8 cellular contexts compared by ENCODE assay signal in the genomic region with DNA sequence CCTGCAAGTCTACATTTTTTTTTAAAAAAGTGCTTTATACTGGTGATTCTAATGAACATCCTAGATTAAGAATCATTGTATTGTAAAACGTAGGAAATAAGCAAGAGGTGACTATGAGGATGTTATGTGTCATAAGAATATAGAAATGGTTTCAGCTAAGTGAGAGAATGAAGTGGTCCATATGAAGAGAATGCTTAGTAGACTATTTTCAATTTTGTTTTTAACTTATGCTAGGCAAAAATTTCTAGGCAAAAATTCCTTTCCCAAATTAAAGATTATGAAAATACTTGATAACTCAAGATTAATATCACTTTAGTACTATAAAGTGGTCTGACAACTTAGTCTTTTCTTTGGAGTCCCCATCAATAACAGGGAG. TPM values are rescaled to one million over a fixed set of nuclear protein-coding genes. Genes with fewer than 3 reads are reported as not detected.
DNase-seq lines count a peak whose midpoint lies in the region; TF ChIP-seq lines count a peak whose summit lies in the region.

No MANE protein-coding gene starts in this region.

- TF ChIP-seq EP300 in neural cell (conservative IDR thresholded peaks at IDR 0.05; ENCODE audit: poor library complexity, severe bottlenecking), result no peak

- H3K9ac ChIP-seq in BLaER1 treated with 17β-estradiol and CSF1 and Interleukin-3, amounts not matched to agents 10 nM and 100 nM, result peak overlapping the region; percentile 66 to 83 (median 77); a peak in 19 of 22 replicates
- H3K9ac ChIP-seq in MM.1S (ENCODE audit: low read length) (peak overlapping the region; percentile 65; the same call in 1 of the 2 replicates), duodenal mucosa (ENCODE audit: low read depth in 1 of 2, low read length in 2 of 2) (peak overlapping the region; percentile 57 to 78), neural cell (ENCODE audit: low read length) (no peak overlapping the region)

- H3K9me2 ChIP-seq in MM.1S (replicated peaks; ENCODE audit: insufficient read depth, low read length) (no peaks in the 10 kb centered on the region), neural cell (ENCODE audit: insufficient read depth, low read length) (no peaks in the 10 kb centered on the region)

- H3F3A ChIP-seq in MM.1S (ENCODE audit: insufficient read depth, low read length), result no peaks in the 10 kb centered on the region
- no peaks in the 10 kb centered on the region for H3F3A ChIP-seq in neural cell (ENCODE audit: insufficient read depth, low read length, poor library complexity, severe bottlenecking)

- no peaks in the 10 kb centered on the region; a peak in 1 of 22 replicates for H3K36me3 ChIP-seq in BLaER1 treated with 17β-estradiol and CSF1 and Interleukin-3, amounts not matched to agents 10 nM and 100 nM
- no peaks in the 10 kb centered on the region for H3K36me3 ChIP-seq in MM.1S (replicated peaks; ENCODE audit: insufficient read depth, low read length)
- no peaks in the 10 kb centered on the region for H3K36me3 ChIP-seq in duodenal mucosa (ENCODE audit: control insufficient read depth in 1 of 2, insufficient read depth in 2 of 2, low read length in 2 of 2)
- no peaks in the 10 kb centered on the region for H3K36me3 ChIP-seq in neural cell (ENCODE audit: insufficient read depth, low read length)

- no peak for TF ChIP-seq CTCF in MM.1S (IDR thresholded peaks at IDR 0.05; ENCODE audit: low read length)
- TF ChIP-seq CTCF in neural cell (IDR thresholded peaks at IDR 0.05; ENCODE audit: poor library complexity, severe bottlenecking), result no peak

- DNase-seq in MM.1S (no peak), mesenteric fat pad (ENCODE audit: low spot score) (no peak), NOMO-1 treated with DMSO at 0.1 percent for 48 hours (lab: John Stamatoyannopoulos, UW; ENCODE audit: unreplicated experiment) (no peak), NCI-H2196 (lab: John Stamatoyannopoulos, UW; ENCODE audit: unreplicated experiment) (no peak)
- no peak for DNase-seq in stimulated activated CD4-positive, alpha-beta T cell treated with anti-CD3 and anti-CD28 coated beads, Interleukin-1b, Interleukin-23, amount 100 ng/mL, for 48 hours

- peaks cover 0 to 25% (median 16%) of the 10 kb centered on the region in 11 experiments; a peak in 14 of 22 replicates for H3K9me3 ChIP-seq in BLaER1 treated with 17β-estradiol and CSF1 and Interleukin-3, amounts not matched to agents 10 nM and 100 nM (replicated peaks in 1 of 11)
- H3K9me3 ChIP-seq in MM.1S (replicated peaks; ENCODE audit: insufficient read depth, low read length) (no peaks in the 10 kb centered on the region), duodenal mucosa (ENCODE audit: control insufficient read depth in 1 of 2, low read length in 2 of 2) (no peaks in the 10 kb centered on the region), neural cell (ENCODE audit: low read length) (no peaks in the 10 kb centered on the region)

- H4K20me1 ChIP-seq in BLaER1 treated with 17β-estradiol and CSF1 and Interleukin-3, amounts not matched to agents 10 nM and 100 nM, result no peaks in the 10 kb centered on the region
- no peaks in the 10 kb centered on the region for H4K20me1 ChIP-seq in MM.1S (ENCODE audit: insufficient read depth, low read length)
- H4K20me1 ChIP-seq in neural cell (ENCODE audit: insufficient read depth), result no peaks in the 10 kb centered on the region

- H3K4me3 ChIP-seq in BLaER1 treated with 17β-estradiol and CSF1 and Interleukin-3, amounts not matched to agents 10 nM and 100 nM, result peak overlapping the region; percentile 57 to 76 (median 68)
- peak overlapping the region; percentile 71 for H3K4me3 ChIP-seq in MM.1S (ENCODE audit: low read length)
- peak overlapping the region; percentile 71 to 75 for H3K4me3 ChIP-seq in duodenal mucosa (ENCODE audit: low read depth in 1 of 2, low read length in 2 of 2)
- peak overlapping the region; percentile 46 for H3K4me3 ChIP-seq in neural cell (ENCODE audit: low read length)

- TF ChIP-seq RAD21 in neural cell (conservative IDR thresholded peaks at IDR 0.05), result no peak

- H3K27ac ChIP-seq in BLaER1 treated with 17β-estradiol and CSF1 and Interleukin-3, amounts not matched to agents 10 nM and 100 nM, result peak overlapping the region in 5 of 11 experiments; percentile 56 to 77 (median 67); a peak in 10 of 22 replicates
- H3K27ac ChIP-seq in MM.1S (ENCODE audit: low read length) (no peak overlapping the region), duodenal mucosa (ENCODE audit: low read depth, low read length) (no peak overlapping the region), neural cell (ENCODE audit: low read length) (no peak overlapping the region)

- H2AFZ ChIP-seq in MM.1S (ENCODE audit: low read length) (peak overlapping the region; percentile 75), neural cell (ENCODE audit: low read depth, low read length) (no peak overlapping the region)

- H3K4me2 ChIP-seq in BLaER1 treated with 17β-estradiol and CSF1 and Interleukin-3, amounts not matched to agents 10 nM and 100 nM, result peak overlapping the region; percentile 43 to 73 (median 66); a peak in 21 of 22 replicates
- peak overlapping the region; percentile 54; the same call in 1 of the 2 replicates for H3K4me2 ChIP-seq in MM.1S (ENCODE audit: low read depth, low read length)
- H3K4me2 ChIP-seq in neural cell (ENCODE audit: low read length), result no peak overlapping the region

- peaks cover 0 to 23% (median 11%) of the 10 kb centered on the region in 11 experiments; a peak in 10 of 22 replicates for H3K27me3 ChIP-seq in BLaER1 treated with 17β-estradiol and CSF1 and Interleukin-3, amounts not matched to agents 10 nM and 100 nM
- H3K27me3 ChIP-seq in MM.1S (replicated peaks; ENCODE audit: insufficient read depth, low read length) (no peaks in the 10 kb centered on the region), duodenal mucosa (ENCODE audit: control insufficient read depth in 1 of 2, insufficient read depth in 2 of 2, low read length in 2 of 2) (no peaks in the 10 kb centered on the region), neural cell (ENCODE audit: insufficient read depth, low read depth, low read length) (no peaks in the 10 kb centered on the region)

- peaks cover 0 to 8% (median 0%) of the 10 kb centered on the region in 10 experiments; a peak in 4 of 20 replicates for H3K4me1 ChIP-seq in BLaER1 treated with 17β-estradiol and CSF1 and Interleukin-3, amounts not matched to agents 10 nM and 100 nM
- no peaks in the 10 kb centered on the region for H3K4me1 ChIP-seq in MM.1S (ENCODE audit: low read length)
- H3K4me1 ChIP-seq in duodenal mucosa (ENCODE audit: control insufficient read depth in 1 of 2, insufficient read depth in 2 of 2, low read length in 2 of 2), result no peaks in the 10 kb centered on the region

- H3K79me2 ChIP-seq in MM.1S (ENCODE audit: low read length), result no peaks in the 10 kb centered on the region
- H3K79me2 ChIP-seq in neural cell (replicated peaks; ENCODE audit: insufficient read depth, low read length), result no peaks in the 10 kb centered on the region

TF ChIP-seq in neural cell, 6 proteins besides CTCF, POLR2A, EP300 and RAD21:
- no peak for TF ChIP-seq MXI1 (conservative IDR thresholded peaks at IDR 0.05; ENCODE audit: poor library complexity, severe bottlenecking)

RNA-seq across cellular contexts. Expression of a gene that starts 0.8 kb away (rescaled TPM):
- polyA plus RNA-seq in neural cell, result 0.64 and 2.4 TPM in 2 replicates
- 1.4 and 2.7 TPM in 2 replicates for polyA minus RNA-seq in neural cell
- 30.0 TPM for total RNA-seq in mesenteric fat pad
